Comparison of ENCODE assay signal across 2 cellular contexts in the genomic region with DNA sequence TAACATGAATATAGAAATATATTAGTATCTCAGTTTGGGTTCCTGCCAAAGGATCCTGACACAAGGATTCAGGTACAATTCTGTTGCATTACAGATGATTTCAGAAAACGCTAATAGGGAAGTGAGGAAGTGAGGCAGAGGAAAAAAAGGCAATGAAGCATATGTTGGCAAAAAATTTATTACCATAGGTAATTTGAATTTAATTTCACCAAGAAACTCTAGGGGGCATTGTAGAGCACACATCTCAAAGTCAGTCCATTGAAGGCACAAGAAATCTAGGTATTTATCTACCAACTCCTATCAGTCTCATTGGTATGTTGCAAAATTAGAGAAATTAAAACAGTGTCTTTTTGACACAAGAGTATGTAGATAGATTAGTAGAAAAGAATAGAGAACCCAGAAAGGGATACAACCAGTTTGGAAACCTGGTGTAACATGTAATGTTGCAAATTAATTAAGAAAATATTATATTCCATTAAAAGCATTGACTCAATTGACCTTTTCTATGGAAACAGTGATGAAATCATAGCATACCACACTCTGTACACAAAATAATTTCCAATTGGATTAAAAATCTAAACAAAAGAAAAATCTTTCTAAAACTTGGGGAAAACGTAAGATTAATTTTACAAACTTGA.
TF ChIP-seq lines count a peak whose summit lies in the region.

No MANE protein-coding gene starts in this region.

TF ChIP-seq in Ishikawa, 13 proteins besides CTCF, POLR2A, EP300 and RAD21 (continued from another document):
- TF ChIP-seq, protein P1, sequence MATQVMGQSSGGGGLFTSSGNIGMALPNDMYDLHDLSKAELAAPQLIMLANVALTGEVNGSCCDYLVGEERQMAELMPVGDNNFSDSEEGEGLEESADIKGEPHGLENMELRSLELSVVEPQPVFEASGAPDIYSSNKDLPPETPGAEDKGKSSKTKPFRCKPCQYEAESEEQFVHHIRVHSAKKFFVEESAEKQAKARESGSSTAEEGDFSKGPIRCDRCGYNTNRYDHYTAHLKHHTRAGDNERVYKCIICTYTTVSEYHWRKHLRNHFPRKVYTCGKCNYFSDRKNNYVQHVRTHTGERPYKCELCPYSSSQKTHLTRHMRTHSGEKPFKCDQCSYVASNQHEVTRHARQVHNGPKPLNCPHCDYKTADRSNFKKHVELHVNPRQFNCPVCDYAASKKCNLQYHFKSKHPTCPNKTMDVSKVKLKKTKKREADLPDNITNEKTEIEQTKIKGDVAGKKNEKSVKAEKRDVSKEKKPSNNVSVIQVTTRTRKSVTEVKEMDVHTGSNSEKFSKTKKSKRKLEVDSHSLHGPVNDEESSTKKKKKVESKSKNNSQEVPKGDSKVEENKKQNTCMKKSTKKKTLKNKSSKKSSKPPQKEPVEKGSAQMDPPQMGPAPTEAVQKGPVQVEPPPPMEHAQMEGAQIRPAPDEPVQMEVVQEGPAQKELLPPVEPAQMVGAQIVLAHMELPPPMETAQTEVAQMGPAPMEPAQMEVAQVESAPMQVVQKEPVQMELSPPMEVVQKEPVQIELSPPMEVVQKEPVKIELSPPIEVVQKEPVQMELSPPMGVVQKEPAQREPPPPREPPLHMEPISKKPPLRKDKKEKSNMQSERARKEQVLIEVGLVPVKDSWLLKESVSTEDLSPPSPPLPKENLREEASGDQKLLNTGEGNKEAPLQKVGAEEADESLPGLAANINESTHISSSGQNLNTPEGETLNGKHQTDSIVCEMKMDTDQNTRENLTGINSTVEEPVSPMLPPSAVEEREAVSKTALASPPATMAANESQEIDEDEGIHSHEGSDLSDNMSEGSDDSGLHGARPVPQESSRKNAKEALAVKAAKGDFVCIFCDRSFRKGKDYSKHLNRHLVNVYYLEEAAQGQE (IDR thresholded peaks at IDR 0.05; ENCODE audit: low read depth): no peak
- no peak for TF ChIP-seq YY1 (IDR thresholded peaks at IDR 0.05; ENCODE audit: low read depth)
- TF ChIP-seq, protein P2, sequence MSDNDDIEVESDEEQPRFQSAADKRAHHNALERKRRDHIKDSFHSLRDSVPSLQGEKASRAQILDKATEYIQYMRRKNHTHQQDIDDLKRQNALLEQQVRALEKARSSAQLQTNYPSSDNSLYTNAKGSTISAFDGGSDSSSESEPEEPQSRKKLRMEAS (IDR thresholded peaks at IDR 0.05): no peak
- no peak for TF ChIP-seq FOXM1 (IDR thresholded peaks at IDR 0.05; ENCODE audit: borderline replicate concordance, low read depth)
- TF ChIP-seq TCF12 (IDR thresholded peaks at IDR 0.05; ENCODE audit: low read depth): no peak
- no peak for TF ChIP-seq CEBPB (IDR thresholded peaks at IDR 0.05)
- no peak for TF ChIP-seq ZBTB7A (IDR thresholded peaks at IDR 0.05; ENCODE audit: low read depth)

TF ChIP-seq in liver, 16 proteins besides CTCF, POLR2A, EP300 and RAD21 (continued from another document):
- TF ChIP-seq FOXA1 (IDR thresholded peaks at IDR 0.05) (no peak), HNF4G (IDR thresholded peaks at IDR 0.05) (no peak), FOXA2 (IDR thresholded peaks at IDR 0.05) (no peak), YY1 (IDR thresholded peaks at IDR 0.05) (no peak), JUND (IDR thresholded peaks at IDR 0.05) (no peak), TAF1 (conservative IDR thresholded peaks at IDR 0.05) (no peak), SP1 (IDR thresholded peaks at IDR 0.05) (no peak)
- TF ChIP-seq, protein P2 (IDR thresholded peaks at IDR 0.05): no peak
